Comparison of ENCODE assay signal across 1 cellular context in genomic region chr16:20460313-20460712, GRCh38.
TF ChIP-seq lines count a peak whose summit lies in the region.

No MANE protein-coding gene starts in this region.

TF ChIP-seq in HepG2, 621 proteins besides CTCF, POLR2A, EP300 and RAD21:
- TF ChIP-seq RXRA (CRISPR knock-in tag; IDR thresholded peaks at IDR 0.05) (peak; percentile 22; the same call in 1 of the 2 replicates), FOXA3 (CRISPR knock-in tag; IDR thresholded peaks at IDR 0.05) (peak; percentile 30; the same call in 1 of the 2 replicates), THRA (CRISPR knock-in tag; IDR thresholded peaks at IDR 0.05; ENCODE audit: borderline replicate concordance) (peak; percentile 73; the same call in 1 of the 2 replicates), RXRB (CRISPR knock-in tag; IDR thresholded peaks at IDR 0.05; ENCODE audit: borderline replicate concordance) (peak; percentile 29; the same call in 1 of the 2 replicates), ZNF12 (CRISPR knock-in tag; IDR thresholded peaks at IDR 0.05) (0 out of 2 replicates have a peak, but pooled peaks have one; percentile 27), ZNF644 (CRISPR knock-in tag; IDR thresholded peaks at IDR 0.05; ENCODE audit: low read depth) (peak; percentile 35; the same call in 1 of the 2 replicates), FOXK1 (CRISPR knock-in tag; IDR thresholded peaks at IDR 0.05; ENCODE audit: borderline replicate concordance, low read depth) (peak; percentile 14; the same call in 1 of the 2 replicates), RARA (CRISPR knock-in tag; IDR thresholded peaks at IDR 0.05) (0 out of 2 replicates have a peak, but pooled peaks have one; percentile 17), CEBPB (IDR thresholded peaks at IDR 0.05; ENCODE audit: borderline replicate concordance, low read depth, low read length) (peak; percentile 13; the same call in 1 of the 2 replicates), TEAD3 (CRISPR knock-in tag; optimal IDR thresholded peaks at IDR 0.05; ENCODE audit: borderline replicate concordance) (peak; percentile 36), CEBPG (CRISPR knock-in tag; IDR thresholded peaks at IDR 0.05) (0 out of 2 replicates have a peak, but pooled peaks have one; percentile 7)
